Comparison of ENCODE assay signal across 28 cellular contexts in genomic region chr18:22538463-22538862, GRCh38.
A peak's percentile ranks its signal among the peaks of the same experiment; 100 is the strongest.
DNase-seq lines count a peak whose midpoint lies in the region; ATAC-seq and TF ChIP-seq lines count a peak whose summit lies in the region.
"Had no signal": no experiment of that assay in that cellular context is flagged by ENCODE, and none has a peak within 500 bp of the region (broad histone marks: within the 10 kb centered on the region; RNA-seq: fewer than 3 reads in every experiment).

No MANE protein-coding gene starts in this region.

- no peaks in the 10 kb centered on the region for H3K36me3 ChIP-seq in right atrium auricular region
- H3K36me3 ChIP-seq in testis (ENCODE audit: low read depth, missing control alignments), result no peaks in the 10 kb centered on the region
- no peaks in the 10 kb centered on the region for H3K36me3 ChIP-seq in esophagus squamous epithelium
- H3K36me3 ChIP-seq in SK-N-SH (replicated peaks in 1 of 2; ENCODE audit: control insufficient read depth in 1 of 2, insufficient read depth in 2 of 2, low read length in 1 of 2), result no peaks in the 10 kb centered on the region
- H3K36me3 ChIP-seq: BLaER1, lower lobe of right lung, spleen, uterus had no signal

- no peaks in the 10 kb centered on the region for H4K20me1 ChIP-seq in SK-N-SH (ENCODE audit: insufficient read depth)
- H4K20me1 ChIP-seq: BLaER1 had no signal

- H3F3A ChIP-seq in SK-N-SH (replicated peaks; ENCODE audit: insufficient read depth), result no peaks in the 10 kb centered on the region

- H3K4me1 ChIP-seq in right atrium auricular region (peaks cover 0 to 11% of the 10 kb centered on the region in 2 donors), testis (peaks cover 11% of the 10 kb centered on the region), esophagus squamous epithelium (peaks cover 0 to 6% (median 6%) of the 10 kb centered on the region in 3 donors), SK-N-SH (ENCODE audit: control insufficient read depth in 1 of 2, insufficient read depth in 2 of 2, low read depth in 1 of 2, low read length in 1 of 2) (no peaks in the 10 kb centered on the region)
- H3K4me1 ChIP-seq: A549, BLaER1, lower lobe of right lung, spleen had no signal

- TF ChIP-seq POLR2A in testis (IDR thresholded peaks at IDR 0.05) (no peak), esophagus squamous epithelium (IDR thresholded peaks at IDR 0.05) (no peak)

- no peak overlapping the region for H3K4me2 ChIP-seq in SK-N-SH
- H3K4me2 ChIP-seq: A549, BLaER1, KMS-11 had no signal

- TF ChIP-seq RAD21 in SK-N-SH (IDR thresholded peaks at IDR 0.05; ENCODE audit: low read length), result no peak

- intact Hi-C loops in testis (cut with DNase I; ENCODE audit: low total_unique reads), result no loop called here
- intact Hi-C loops in esophagus squamous epithelium (cut with DNase I), result no loop called here

- DNase-seq in AG10803 (ENCODE audit: low read depth) (peak; percentile 91), coronary artery (ENCODE audit: low spot score) (peak; percentile 75), right atrium auricular region (ENCODE audit: low spot score) (peak; percentile 85), testis (peak; percentile 71), esophagus squamous epithelium (lab: John Stamatoyannopoulos, UW) (no peak), SK-N-SH (no peak), GM19240 (ENCODE audit: insufficient read length, low spot score) (no peak)
- DNase-seq: activated CD4-positive, alpha-beta T cell treated with anti-CD3 and anti-CD28 coated beads for 1 hour; activated CD8-positive, alpha-beta T cell treated with anti-CD3 and anti-CD28 coated beads for 36 hours; anterior cingulate cortex; GF-D8; glutamatergic neuron; HFFc6; lower lobe of right lung; MM.1S; naive thymus-derived CD8-positive, alpha-beta T cell; NCI-H2081 treated with DMSO at 0.1 percent for 48 hours; NCI-H226; occipital lobe; spleen; T-helper 17 cell had no signal

- no peak for TF ChIP-seq CTCF in AG10803 (conservative IDR thresholded peaks at IDR 0.05; ENCODE audit: low read length)
- no peak for TF ChIP-seq CTCF in coronary artery (IDR thresholded peaks at IDR 0.05)
- no peak for TF ChIP-seq CTCF in right atrium auricular region (IDR thresholded peaks at IDR 0.05)
- TF ChIP-seq CTCF in testis (IDR thresholded peaks at IDR 0.05), result no peak
- no peak for TF ChIP-seq CTCF in esophagus squamous epithelium (IDR thresholded peaks at IDR 0.05)
- no peak for TF ChIP-seq CTCF in SK-N-SH (IDR thresholded peaks at IDR 0.05)

- POLR2A ChIA-PET in SK-N-SH (lab: Yijun Ruan, JAX), result no interaction called here

- TF ChIP-seq EP300 in SK-N-SH (IDR thresholded peaks at IDR 0.05; ENCODE audit: borderline replicate concordance in 1 of 2, low read depth in 1 of 2, low read length in 1 of 2), result no peak

- no peak overlapping the region for H2AFZ ChIP-seq in SK-N-SH (ENCODE audit: low read depth)

- H3K9ac ChIP-seq in SK-N-SH, result no peak overlapping the region
- H3K9ac ChIP-seq: BLaER1, KMS-11 had no signal

- no peak overlapping the region for H3K4me3 ChIP-seq in AG10803 (ENCODE audit: low read length)
- no peak overlapping the region for H3K4me3 ChIP-seq in coronary artery
- H3K4me3 ChIP-seq in right atrium auricular region, result no peak overlapping the region
- no peak overlapping the region for H3K4me3 ChIP-seq in testis
- no peak overlapping the region for H3K4me3 ChIP-seq in esophagus squamous epithelium
- H3K4me3 ChIP-seq in SK-N-SH (ENCODE audit: low read depth in 2 of 2, low read length in 1 of 2), result no peak overlapping the region
- H3K4me3 ChIP-seq: A549, BLaER1, lower lobe of right lung, SK-N-MC, spleen, uterus had no signal

- no peaks in the 10 kb centered on the region for H3K79me2 ChIP-seq in SK-N-SH (ENCODE audit: insufficient read depth)

- H3K27ac ChIP-seq in coronary artery (peak overlapping the region in 1 of 2 donors; percentile 56), right atrium auricular region (peak overlapping the region; percentile 48 to 62), testis (peak overlapping the region in 1 of 2 donors; percentile 65), esophagus squamous epithelium (no peak overlapping the region), SK-N-SH (ENCODE audit: low read depth in 2 of 2, low read length in 1 of 2) (no peak overlapping the region)
- H3K27ac ChIP-seq: A549, BLaER1, HL-60, KMS-11, lower lobe of right lung, SK-N-MC, spleen had no signal

- 51 to 65% methylated on average over 7 of the region's 7 CpGs for WGBS in testis, 2 donors
- WGBS in esophagus squamous epithelium, 2 donors, result 81 to 86% methylated on average over 6 to 7 of the region's 7 CpGs
- WGBS in SK-N-SH (ENCODE audit: low lambda C conversion rate), result 21% methylated on average over 7 of the region's 7 CpGs

- H3K9me3 ChIP-seq in right atrium auricular region (no peaks in the 10 kb centered on the region), testis (no peaks in the 10 kb centered on the region), esophagus squamous epithelium (no peaks in the 10 kb centered on the region), SK-N-SH (no peaks in the 10 kb centered on the region)
- H3K9me3 ChIP-seq: A549, BLaER1, lower lobe of right lung, spleen, uterus had no signal

- H3K27me3 ChIP-seq in right atrium auricular region, result no peaks in the 10 kb centered on the region
- no peaks in the 10 kb centered on the region for H3K27me3 ChIP-seq in testis
- no peaks in the 10 kb centered on the region for H3K27me3 ChIP-seq in esophagus squamous epithelium
- H3K27me3 ChIP-seq in SK-N-SH (ENCODE audit: insufficient read depth), result peaks cover 6% of the 10 kb centered on the region; the same call in 1 of the 2 replicates
- H3K27me3 ChIP-seq: BLaER1, spleen, uterus had no signal

- no peaks in the 10 kb centered on the region for H3K9me2 ChIP-seq in SK-N-SH

- no peak for ATAC-seq in HG03135 (IDR thresholded peaks at IDR 0.05; ENCODE audit: unreplicated experiment)
- ATAC-seq: A549; activated CD8-positive, alpha-beta T cell treated with anti-CD3 and anti-CD28 coated beads for 36 hours; lower lobe of right lung; naive thymus-derived CD8-positive, alpha-beta T cell; T-helper 17 cell had no signal

- CTCF ChIA-PET in SK-N-SH (lab: Yijun Ruan, JAX), result no interaction called here

TF ChIP-seq in SK-N-SH, 30 proteins besides CTCF, POLR2A, EP300 and RAD21:
- TF ChIP-seq RCOR1 (IDR thresholded peaks at IDR 0.05; ENCODE audit: low read length), result no peak
- TF ChIP-seq SMC3 (IDR thresholded peaks at IDR 0.05; ENCODE audit: low read depth, low read length), result no peak
- TF ChIP-seq YY1 (IDR thresholded peaks at IDR 0.05; ENCODE audit: low read depth), result no peak
- no peak for TF ChIP-seq TCF12 (IDR thresholded peaks at IDR 0.05)
- no peak for TF ChIP-seq POLR2AphosphoS5 (IDR thresholded peaks at IDR 0.05; ENCODE audit: low read depth, low read length)
- TF ChIP-seq FOXJ3 (CRISPR knock-in tag; IDR thresholded peaks at IDR 0.05), result no peak
- no peak for TF ChIP-seq MXI1 (IDR thresholded peaks at IDR 0.05; ENCODE audit: low read depth, low read length)
- TF ChIP-seq TAF1 (IDR thresholded peaks at IDR 0.05; ENCODE audit: borderline replicate concordance, low read depth, low read length), result no peak
- TF ChIP-seq USF1 (IDR thresholded peaks at IDR 0.05; ENCODE audit: borderline replicate concordance, low read depth), result no peak
- no peak for TF ChIP-seq SIN3A (IDR thresholded peaks at IDR 0.05; ENCODE audit: borderline replicate concordance, low read depth, low read length)
- TF ChIP-seq RFX5 (IDR thresholded peaks at IDR 0.05; ENCODE audit: low read length), result no peak
- no peak for TF ChIP-seq JUND (IDR thresholded peaks at IDR 0.05)
- TF ChIP-seq MEF2A (IDR thresholded peaks at IDR 0.05; ENCODE audit: borderline replicate concordance, low read depth), result no peak

Comparison
In these comparisons a context has a peak if more than half of its experiments do, and no peak if none do; other contexts are left out.
1. DNase-seq: peak in AG10803 (single experiment), coronary artery (single experiment), right atrium auricular region (single experiment) and testis (single experiment); none in esophagus squamous epithelium (single experiment), SK-N-SH (single experiment) and GM19240 (single experiment).
2. H3K27ac ChIP-seq: peak in right atrium auricular region (2 of 2); none in esophagus squamous epithelium (0 of 4) and SK-N-SH (0 of 2).